Comparison of ENCODE assay signal across 22 cellular contexts in genomic region chr2:109721117-109721504, GRCh38.
DNase-seq lines count a peak whose midpoint lies in the region; TF ChIP-seq lines count a peak whose summit lies in the region.
"Had no signal": no experiment of that assay in that cellular context is flagged by ENCODE, and none has a peak within 500 bp of the region (broad histone marks: within the 10 kb centered on the region; RNA-seq: fewer than 3 reads in every experiment).

No MANE protein-coding gene starts in this region.

- 47 to 64% methylated on average over 9 of the region's 9 CpGs for WGBS in esophagus, 2 donors

- H3K27me3 ChIP-seq in esophagus (ENCODE audit: control insufficient read depth in 1 of 2, insufficient read depth in 2 of 2, low read length in 2 of 2), result no peaks in the 10 kb centered on the region
- no peaks in the 10 kb centered on the region for H3K27me3 ChIP-seq in stomach smooth muscle (ENCODE audit: control insufficient read depth in 1 of 2, insufficient read depth in 2 of 2, low read length in 2 of 2)
- H3K27me3 ChIP-seq: left lung had no signal

- H3K9ac ChIP-seq in stomach smooth muscle (ENCODE audit: low read length in 2 of 2), result no peak overlapping the region

- H3K36me3 Mint-ChIP-seq in mesothelial cell of epicardium, result no peaks in the 10 kb centered on the region
- H3K36me3 Mint-ChIP-seq: activated CD8-positive, alpha-beta memory T cell treated with anti-CD3 and anti-CD28 coated beads, Interleukin-2, amount 10 ng/mL, durations not matched to agents 7 days and 5 days; activated naive CD8-positive, alpha-beta T cell; CD14-positive monocyte had no signal

- no peak for DNase-seq in RWPE1 (ENCODE audit: low spot score)
- peak in 1 of 2 experiments; percentile 41 for DNase-seq in mesothelial cell of epicardium (ENCODE audit: low spot score in 2 of 2, unreplicated experiment in 2 of 2)
- DNase-seq in activated gamma-delta T cell (lab: John Stamatoyannopoulos, UW), result no peak
- no peak for DNase-seq in activated T-cell treated with anti-CD3 and anti-CD28 coated beads for 4 hours
- no peak for DNase-seq in C1 segment of cervical spinal cord (lab: John Stamatoyannopoulos, UW)
- DNase-seq: activated CD8-positive, alpha-beta memory T cell treated with anti-CD3 and anti-CD28 coated beads, Interleukin-2, amount 10 ng/mL, durations not matched to agents 7 days and 5 days; aorta; cerebellar nuclear complex; foreskin melanocyte; left lung; NCI-H2081; NCI-H446; posterior cingulate gyrus had no signal

- H3K27ac ChIP-seq in RWPE1, result peak overlapping the region; percentile 79
- H3K27ac ChIP-seq in esophagus (ENCODE audit: low read depth in 2 of 2, low read length in 1 of 2), result peak overlapping the region; percentile 92 to 95
- peak overlapping the region; percentile 37 for H3K27ac ChIP-seq in stomach smooth muscle (ENCODE audit: low read length)
- H3K27ac ChIP-seq: left lung had no signal

- peaks cover 14% of the 10 kb centered on the region for H3K9me3 Mint-ChIP-seq in mesothelial cell of epicardium
- H3K9me3 Mint-ChIP-seq: activated CD4-positive, alpha-beta T cell treated with anti-CD3 and anti-CD28 coated beads, Interleukin-2, amount 10 ng/mL, durations not matched to agents 24 days and 14 days; activated T-helper 17 cell treated with anti-CD3 and anti-CD28 coated beads, Interleukin-2, amount 50 U/mL, for 72 hours; T-helper 2 cell treated with Interferon-gamma antibody and Interleukin-4, amounts not matched to agents 5 μg/mL and 100 μg/mL, for 36 hours had no signal

- H3K9me3 ChIP-seq in esophagus (ENCODE audit: control insufficient read depth in 2 of 2, insufficient read depth in 1 of 2, low read depth in 1 of 2, low read length in 1 of 2), result no peaks in the 10 kb centered on the region
- no peaks in the 10 kb centered on the region for H3K9me3 ChIP-seq in stomach smooth muscle (ENCODE audit: control insufficient read depth in 2 of 2, low read length in 2 of 2)
- H3K9me3 ChIP-seq: left lung had no signal

- H3K27ac Mint-ChIP-seq in mesothelial cell of epicardium, result peak overlapping the region; percentile 63
- H3K27ac Mint-ChIP-seq: activated CD4-positive, alpha-beta T cell treated with anti-CD3 and anti-CD28 coated beads, Interleukin-2, amount 10 ng/mL, durations not matched to agents 24 days and 14 days; activated CD8-positive, alpha-beta memory T cell treated with anti-CD3 and anti-CD28 coated beads, Interleukin-2, amount 10 ng/mL, durations not matched to agents 7 days and 5 days; activated naive CD8-positive, alpha-beta T cell; activated T-helper 17 cell treated with anti-CD3 and anti-CD28 coated beads, Interleukin-2, amount 50 U/mL, for 72 hours; CD14-positive monocyte; T-helper 2 cell treated with Interferon-gamma antibody and Interleukin-4, amounts not matched to agents 5 μg/mL and 100 μg/mL, for 36 hours had no signal

- H3K4me1 ChIP-seq in esophagus (ENCODE audit: control insufficient read depth in 2 of 2, insufficient read depth in 2 of 2, low read length in 1 of 2) (peaks cover 0 to 8% of the 10 kb centered on the region in 2 donors), stomach smooth muscle (ENCODE audit: control insufficient read depth, insufficient read depth, low read length) (peaks cover 13% of the 10 kb centered on the region)
- H3K4me1 ChIP-seq: HAP-1, left lung had no signal

- no peaks in the 10 kb centered on the region for H3K36me3 ChIP-seq in esophagus (ENCODE audit: control insufficient read depth in 2 of 2, insufficient read depth in 2 of 2, low read length in 1 of 2)
- H3K36me3 ChIP-seq in stomach smooth muscle (ENCODE audit: control insufficient read depth in 2 of 2, insufficient read depth in 2 of 2, low read length in 2 of 2), result no peaks in the 10 kb centered on the region
- H3K36me3 ChIP-seq: HAP-1, left lung had no signal

- no peaks in the 10 kb centered on the region for H3K27me3 Mint-ChIP-seq in mesothelial cell of epicardium (ENCODE audit: low read depth)
- H3K27me3 Mint-ChIP-seq: activated CD8-positive, alpha-beta memory T cell treated with anti-CD3 and anti-CD28 coated beads, Interleukin-2, amount 10 ng/mL, durations not matched to agents 7 days and 5 days had no signal

- CTCF ChIA-PET in RWPE1 (lab: Yijun Ruan, JAX), result interaction anchor here (1.4 kb wide), 1 partner anchor 175 kb away, joined by 5 read pairs; no protein-coding TSS in a partner anchor

- H3K4me3 Mint-ChIP-seq in mesothelial cell of epicardium, result peak overlapping the region; percentile 14
- H3K4me3 Mint-ChIP-seq: activated CD4-positive, alpha-beta T cell treated with anti-CD3 and anti-CD28 coated beads, Interleukin-2, amount 10 ng/mL, durations not matched to agents 24 days and 14 days; activated CD8-positive, alpha-beta memory T cell treated with anti-CD3 and anti-CD28 coated beads, Interleukin-2, amount 10 ng/mL, durations not matched to agents 7 days and 5 days; activated naive CD8-positive, alpha-beta T cell; activated T-helper 17 cell treated with anti-CD3 and anti-CD28 coated beads, Interleukin-2, amount 50 U/mL, for 72 hours; CD14-positive monocyte; neural crest cell; T-helper 2 cell treated with Interferon-gamma antibody and Interleukin-4, amounts not matched to agents 5 μg/mL and 100 μg/mL, for 36 hours had no signal

- TF ChIP-seq CTCF in RWPE1 (conservative IDR thresholded peaks at IDR 0.05; ENCODE audit: low read depth) (no peak), mesothelial cell of epicardium (IDR thresholded peaks at IDR 0.05; ENCODE audit: unreplicated experiment) (no peak)

- H3K4me3 ChIP-seq in esophagus (ENCODE audit: low read depth in 1 of 2, low read length in 2 of 2), result no peak overlapping the region
- H3K4me3 ChIP-seq in stomach smooth muscle (ENCODE audit: low read length in 2 of 2), result no peak overlapping the region
- H3K4me3 ChIP-seq: HAP-1, left lung had no signal

- peaks cover 24% of the 10 kb centered on the region for H3K4me1 Mint-ChIP-seq in mesothelial cell of epicardium
- H3K4me1 Mint-ChIP-seq: activated CD4-positive, alpha-beta T cell treated with anti-CD3 and anti-CD28 coated beads, Interleukin-2, amount 10 ng/mL, durations not matched to agents 24 days and 14 days; activated CD8-positive, alpha-beta memory T cell treated with anti-CD3 and anti-CD28 coated beads, Interleukin-2, amount 10 ng/mL, durations not matched to agents 7 days and 5 days; activated T-helper 17 cell treated with anti-CD3 and anti-CD28 coated beads, Interleukin-2, amount 50 U/mL, for 72 hours; CD14-positive monocyte; neural crest cell had no signal

- POLR2A ChIA-PET in RWPE1 (lab: Yijun Ruan, JAX; ENCODE audit: low non-redundant PET), result no interaction called here

Comparison
In these comparisons a context has a peak if more than half of its experiments do, and no peak if none do; other contexts are left out.
1. H3K27ac ChIP-seq: peak in every context shown above with its lines; median percentile 94 in esophagus; 79 in RWPE1; 37 in stomach smooth muscle.